8 cellular contexts compared by ENCODE assay signal in the genomic region with DNA sequence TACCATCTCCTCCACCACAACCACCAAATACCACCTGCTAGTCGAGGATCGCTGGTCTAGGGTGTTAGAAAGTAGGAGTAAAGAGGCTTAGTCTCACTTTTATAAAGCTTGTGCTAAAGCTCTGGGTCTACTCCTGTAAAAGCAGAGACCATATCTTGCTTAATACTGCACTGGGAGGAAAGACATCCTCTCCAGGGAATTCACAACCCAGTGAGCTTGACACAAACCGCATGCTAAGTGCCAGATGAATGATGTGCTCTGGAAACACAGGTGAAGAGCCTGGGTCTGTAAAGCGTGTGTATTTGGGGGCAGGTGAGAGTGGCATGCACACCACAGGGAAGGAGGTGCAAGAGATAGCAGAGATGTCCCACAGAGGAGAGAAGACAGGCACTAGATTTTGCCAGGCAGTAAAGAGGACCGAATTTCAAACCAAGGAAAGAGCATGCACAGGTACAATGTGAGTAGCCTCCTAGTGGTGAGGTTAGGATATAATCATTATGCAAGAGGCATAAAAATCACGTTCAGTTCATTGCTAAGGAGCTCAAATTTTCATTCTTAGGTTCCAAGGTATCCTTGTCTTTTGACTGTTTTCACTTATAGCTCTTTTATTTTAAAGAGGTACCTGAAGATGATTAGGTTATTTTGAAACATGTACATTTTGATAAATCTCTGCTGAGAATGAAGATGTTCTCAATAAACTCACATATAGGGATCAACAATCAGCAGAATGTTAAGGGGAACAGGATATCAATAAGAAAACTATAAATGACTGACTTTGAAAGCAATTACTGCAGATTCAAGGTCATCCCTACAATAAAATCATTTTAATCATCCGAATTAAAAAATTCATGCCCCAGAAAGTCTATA. TPM values are rescaled to one million over a fixed set of nuclear protein-coding genes. Genes with fewer than 3 reads are reported as not detected.
DNase-seq lines count a peak whose midpoint lies in the region; ATAC-seq and TF ChIP-seq lines count a peak whose summit lies in the region.

No MANE protein-coding gene starts in this region.

- H4K20me1 ChIP-seq in IMR-90 (ENCODE audit: insufficient read depth, low read length), result no peaks in the 10 kb centered on the region; the same call in 1 of the 2 replicates

- H3K9me3 ChIP-seq in IMR-90 (ENCODE audit: control insufficient read depth, insufficient read depth, low read length) (no peaks in the 10 kb centered on the region), T-helper 17 cell (ENCODE audit: control insufficient read depth, low read length, poor library complexity, severe bottlenecking) (no peaks in the 10 kb centered on the region)

- no peak overlapping the region for H2BK120ac ChIP-seq in IMR-90 (ENCODE audit: low read depth, low read length)

- CTCF ChIA-PET in IMR-90 (lab: Yijun Ruan, JAX), result interaction anchor here (0.6 to 1.4 kb wide), 6 partner anchors 9 to 177 kb away, joined by 3 to 7 read pairs (median 4); no protein-coding TSS in a partner anchor
- CTCF ChIA-PET in activated naive CD4-positive, alpha-beta T cell treated with anti-CD3 and anti-CD28 coated beads, Interleukin-2, amount 10 ng/mL, durations not matched to agents 7 days and 5 days (lab: Charles Lee), result interaction anchor here (0.6 to 3.2 kb wide), 14 partner anchors 9 to 560 kb away, joined by 3 to 17 read pairs (median 3); no protein-coding TSS in a partner anchor

- peak; percentile 22 for DNase-seq in SIG-M5 treated with dmso at 0.1 percent for 504 hours (lab: John Stamatoyannopoulos, UW; ENCODE audit: unreplicated experiment)
- DNase-seq in SIG-M5 (lab: John Stamatoyannopoulos, UW), result no peak
- no peak for DNase-seq in IMR-90
- DNase-seq in T-helper 17 cell, result no peak
- no peak for DNase-seq in Right ventricle myocardium superior
- DNase-seq in stimulated activated naive B cell treated with anti-CD40 and anti-IgM and Interleukin-4, amounts not matched to agents 10 μg/mL and 1 μg/mL and 100 μg/mL, for 72 hours, result peak; percentile 23
- DNase-seq in activated naive CD4-positive, alpha-beta T cell treated with anti-CD3 and anti-CD28 coated beads, Interleukin-2, amount 10 ng/mL, durations not matched to agents 7 days and 5 days, result no peak

- H3K36me3 ChIP-seq in IMR-90 (ENCODE audit: control insufficient read depth, insufficient read depth, low read length), result peaks cover 2% of the 10 kb centered on the region; the same call in 1 of the 2 replicates

- no peak overlapping the region for H4K8ac ChIP-seq in IMR-90 (ENCODE audit: low read depth in 2 of 2, low read length in 2 of 2)

- no peak overlapping the region for H3K27ac ChIP-seq in IMR-90 (ENCODE audit: insufficient read depth, low read length)

- no peaks in the 10 kb centered on the region for H3K9me3 Mint-ChIP-seq in stimulated activated naive B cell treated with anti-CD40 and anti-IgM and Interleukin-4, amounts not matched to agents 10 μg/mL and 1 μg/mL and 100 μg/mL, for 72 hours
- no peaks in the 10 kb centered on the region for H3K9me3 Mint-ChIP-seq in activated naive CD4-positive, alpha-beta T cell treated with anti-CD3 and anti-CD28 coated beads, Interleukin-2, amount 10 ng/mL, durations not matched to agents 7 days and 5 days

- H3K4ac ChIP-seq in IMR-90 (ENCODE audit: low read depth, low read length), result no peak overlapping the region

- no peak overlapping the region for H4K91ac ChIP-seq in IMR-90 (ENCODE audit: insufficient read depth, low read depth, low read length)

- no peak overlapping the region for H3K4me3 ChIP-seq in IMR-90 (ENCODE audit: insufficient read depth, low read depth, low read length)

- H3K14ac ChIP-seq in IMR-90 (replicated peaks; ENCODE audit: low read depth, low read length), result no peak overlapping the region

- H3K27me3 ChIP-seq in IMR-90 (ENCODE audit: control insufficient read depth, insufficient read depth, low read length), result no peaks in the 10 kb centered on the region

- no peak overlapping the region for H3K56ac ChIP-seq in IMR-90 (ENCODE audit: extremely low read depth, insufficient read depth, low read length)

- no peak overlapping the region for H3K9ac ChIP-seq in IMR-90 (ENCODE audit: low read depth, low read length)

- no peak overlapping the region for H2AK9ac ChIP-seq in IMR-90 (replicated peaks; ENCODE audit: low read depth, low read length, poor library complexity)

- H3K27me3 Mint-ChIP-seq in T-helper 17 cell, result no peaks in the 10 kb centered on the region
- no peaks in the 10 kb centered on the region for H3K27me3 Mint-ChIP-seq in stimulated activated naive B cell treated with anti-CD40 and anti-IgM and Interleukin-4, amounts not matched to agents 10 μg/mL and 1 μg/mL and 100 μg/mL, for 72 hours
- H3K27me3 Mint-ChIP-seq in activated naive CD4-positive, alpha-beta T cell treated with anti-CD3 and anti-CD28 coated beads, Interleukin-2, amount 10 ng/mL, durations not matched to agents 7 days and 5 days, result no peaks in the 10 kb centered on the region

- no peaks in the 10 kb centered on the region for H3K4me1 ChIP-seq in IMR-90 (ENCODE audit: control insufficient read depth, insufficient read depth, low read length)

- whole genome bisulfite sequencing in IMR-90 (ENCODE audit: extremely low coverage in 2 of 2, insufficient read length in 1 of 2), 2 experiments, result 68% methylated on average over 2 of the region's 7 CpGs; no CpG with 5 or more reads in 1 of the 2 experiments

- H3K27ac Mint-ChIP-seq in T-helper 17 cell, result peak overlapping the region; percentile 91
- no peak overlapping the region for H3K27ac Mint-ChIP-seq in stimulated activated naive B cell treated with anti-CD40 and anti-IgM and Interleukin-4, amounts not matched to agents 10 μg/mL and 1 μg/mL and 100 μg/mL, for 72 hours
- no peak overlapping the region for H3K27ac Mint-ChIP-seq in activated naive CD4-positive, alpha-beta T cell treated with anti-CD3 and anti-CD28 coated beads, Interleukin-2, amount 10 ng/mL, durations not matched to agents 7 days and 5 days

- H4K5ac ChIP-seq in IMR-90 (ENCODE audit: low read depth, low read length), result no peak overlapping the region

- TF ChIP-seq RAD21 in IMR-90 (IDR thresholded peaks at IDR 0.05; ENCODE audit: low read length), result peak; percentile 29; the same call in 1 of the 2 replicates

- in situ Hi-C loops in IMR-90 (cut with MboI; ENCODE audit: low sequenced_read_pairs), result loop anchor here (25.0 kb wide), 1 partner anchor 718 kb away; no protein-coding TSS in a partner anchor

- no peak for TF ChIP-seq POLR2A in IMR-90 (IDR thresholded peaks at IDR 0.05; ENCODE audit: low read depth, low read length)

- H3K79me1 ChIP-seq in IMR-90 (ENCODE audit: low read depth in 1 of 2, low read length in 2 of 2), result peaks cover 5 to 8% of the 10 kb centered on the region in 2 experiments; a peak in 1 of 4 replicates

- H3K18ac ChIP-seq in IMR-90 (ENCODE audit: low read depth, low read length), result no peak overlapping the region

- no peak overlapping the region for H2BK5ac ChIP-seq in IMR-90 (ENCODE audit: low read depth, low read length, poor library complexity, severe bottlenecking)

- H3K4me3 Mint-ChIP-seq in T-helper 17 cell, result no peak overlapping the region
- H3K4me3 Mint-ChIP-seq in stimulated activated naive B cell treated with anti-CD40 and anti-IgM and Interleukin-4, amounts not matched to agents 10 μg/mL and 1 μg/mL and 100 μg/mL, for 72 hours, result peak overlapping the region in 1 of 2 donors; percentile 52
- H3K4me3 Mint-ChIP-seq in activated naive CD4-positive, alpha-beta T cell treated with anti-CD3 and anti-CD28 coated beads, Interleukin-2, amount 10 ng/mL, durations not matched to agents 7 days and 5 days, result no peak overlapping the region

- no peaks in the 10 kb centered on the region for H3K9me1 ChIP-seq in IMR-90 (ENCODE audit: insufficient read depth, low read length)

- no peak overlapping the region for H2BK20ac ChIP-seq in IMR-90 (ENCODE audit: low read depth, low read length)

- no peak overlapping the region for H3K23ac ChIP-seq in IMR-90 (ENCODE audit: low read depth, low read length)

- ATAC-seq in GM21723 (IDR thresholded peaks at IDR 0.05; ENCODE audit: unreplicated experiment) (peak; percentile 83), IMR-90 (ENCODE audit: low read depth) (no peak), T-helper 17 cell (peak; percentile 85), Right ventricle myocardium superior (ENCODE audit: poor library complexity) (peak; percentile 54)
- ATAC-seq in stimulated activated naive B cell treated with anti-CD40 and anti-IgM and Interleukin-4, amounts not matched to agents 10 μg/mL and 1 μg/mL and 100 μg/mL, for 72 hours (replicated peaks), result peak; percentile 76 to 79

- dilution Hi-C loops in IMR-90 (cut with HindIII; ENCODE audit: low sequenced_read_pairs, unreplicated experiment), result no loop called here

- intact Hi-C loops in IMR-90 (cut with micrococcal nuclease), result loop anchor here (5.0 kb wide), 1 partner anchor 878 kb away; no protein-coding TSS in a partner anchor
- intact Hi-C loops in Right ventricle myocardium superior (cut with DNase I), result loop anchor here (10.0 kb wide), 1 partner anchor 181 kb away; no protein-coding TSS in a partner anchor

- peak; percentile 49 for TF ChIP-seq CTCF in IMR-90 (conservative IDR thresholded peaks at IDR 0.05; ENCODE audit: low read depth, low read length)

- H2BK15ac ChIP-seq in IMR-90 (ENCODE audit: low read depth, low read length), result no peak overlapping the region

- no peak overlapping the region for H3K4me2 ChIP-seq in IMR-90 (ENCODE audit: low read depth, low read length)

- no peak overlapping the region for H2AFZ ChIP-seq in IMR-90 (replicated peaks; ENCODE audit: low read length, poor library complexity)

- H2AK5ac ChIP-seq in IMR-90 (ENCODE audit: low read depth, low read length), result no peak overlapping the region

- H3K36me3 Mint-ChIP-seq in T-helper 17 cell (ENCODE audit: low read depth), result peaks cover 5% of the 10 kb centered on the region
- H3K36me3 Mint-ChIP-seq in stimulated activated naive B cell treated with anti-CD40 and anti-IgM and Interleukin-4, amounts not matched to agents 10 μg/mL and 1 μg/mL and 100 μg/mL, for 72 hours, result peaks cover 2 to 6% of the 10 kb centered on the region in 2 donors
- peaks cover 22% of the 10 kb centered on the region for H3K36me3 Mint-ChIP-seq in activated naive CD4-positive, alpha-beta T cell treated with anti-CD3 and anti-CD28 coated beads, Interleukin-2, amount 10 ng/mL, durations not matched to agents 7 days and 5 days

- BruUV-seq in IMR-90 (replicated peaks; lab: Mats Ljungman, UMichigan), result no TSS peak

- peaks cover 35% of the 10 kb centered on the region for H3K4me1 Mint-ChIP-seq in T-helper 17 cell
- H3K4me1 Mint-ChIP-seq in stimulated activated naive B cell treated with anti-CD40 and anti-IgM and Interleukin-4, amounts not matched to agents 10 μg/mL and 1 μg/mL and 100 μg/mL, for 72 hours, result peaks cover 22 to 44% of the 10 kb centered on the region in 2 donors
- H3K4me1 Mint-ChIP-seq in activated naive CD4-positive, alpha-beta T cell treated with anti-CD3 and anti-CD28 coated beads, Interleukin-2, amount 10 ng/mL, durations not matched to agents 7 days and 5 days, result peaks cover 21% of the 10 kb centered on the region

- POLR2A ChIA-PET in IMR-90 (lab: Charles Lee; ENCODE audit: unreplicated experiment), result no interaction called here

RNA-seq across cellular contexts. Expression of a gene that starts 20.7 kb away (rescaled TPM):
- total RNA-seq in IMR-90 (2012; rRNA removed) (12.2 and 12.8 TPM in 2 replicates), T-helper 17 cell (10 to 100 TPM; 71.3 to 83.6 TPM), Right ventricle myocardium superior (39.5 TPM)
- polyA plus RNA-seq in IMR-90 (2012; rRNA removed), result 4.4 and 5.6 TPM in 2 replicates
- polyA plus RNA-seq in IMR-90 (2012; cell fraction: cytosol; rRNA removed), result 1.2 and 2.0 TPM in 2 replicates
- polyA plus RNA-seq in IMR-90 (2012; cell fraction: nucleus; rRNA removed; ENCODE audit: low replicate concordance), result 2.4 and 17.7 TPM in 2 replicates

Comparison
In these comparisons a context has a peak if more than half of its experiments do, and no peak if none do; other contexts are left out.
1. DNase-seq: peak in SIG-M5 treated with dmso at 0.1 percent for 504 hours (single experiment) and stimulated activated naive B cell treated with anti-CD40 and anti-IgM and Interleukin-4, amounts not matched to agents 10 μg/mL and 1 μg/mL and 100 μg/mL, for 72 hours (single experiment); none in SIG-M5 (single experiment), IMR-90 (single experiment), T-helper 17 cell (0 of 3), Right ventricle myocardium superior (single experiment) and activated naive CD4-positive, alpha-beta T cell treated with anti-CD3 and anti-CD28 coated beads, Interleukin-2, amount 10 ng/mL, durations not matched to agents 7 days and 5 days (single experiment).